In genomic region chr1:88074661-88075060, GRCh38 we compare ENCODE assay signal across 24 cellular contexts.
"Had no signal": no experiment of that assay in that cellular context is flagged by ENCODE, and none has a peak within 500 bp of the region (broad histone marks: within the 10 kb centered on the region; RNA-seq: fewer than 3 reads in every experiment).

No MANE protein-coding gene starts in this region.

- H3K4me2 ChIP-seq: neural progenitor cell had no signal

- H2AFZ ChIP-seq: neural progenitor cell, parathyroid adenoma had no signal

- ATAC-seq: natural killer cell; psoas muscle; right cardiac atrium; right lobe of liver; stimulated activated effector memory CD8-positive, alpha-beta T cell treated with anti-CD3 and anti-CD28 coated beads, Interleukin-12 subunit alpha, Interleukin-12 subunit beta, amount 100 ng/mL, for 72 hours; stimulated activated naive B cell treated with anti-CD40 and anti-IgM and Interleukin-4, amounts not matched to agents 10 μg/mL and 1 μg/mL and 100 μg/mL, for 72 hours; upper lobe of right lung had no signal

- FAIRE-seq: small intestine had no signal

- H3K27ac ChIP-seq: neural progenitor cell, ovary, parathyroid adenoma, psoas muscle, right lobe of liver, sigmoid colon, stomach, thoracic aorta, tibial artery, transverse colon, upper lobe of right lung, uterus had no signal

- H3K9me3 ChIP-seq: ovary, psoas muscle, right lobe of liver, sigmoid colon, stomach, thoracic aorta, tibial artery, transverse colon, upper lobe of right lung, uterus had no signal

- H3K9ac ChIP-seq: neural progenitor cell, parathyroid adenoma had no signal

- H3K79me2 ChIP-seq: parathyroid adenoma had no signal

- DNase-seq: natural killer cell; occipital lobe; ovary; posterior cingulate gyrus; psoas muscle; right cardiac atrium; right lobe of liver; sigmoid colon; small intestine; stimulated activated CD4-positive, alpha-beta T cell treated with anti-CD3 and anti-CD28 coated beads, Interleukin-15, amount 100 ng/mL, for 24 hours; stimulated activated CD4-positive, alpha-beta T cell treated with anti-CD3 and anti-CD28 coated beads, Interleukin-2, amount 100 ng/mL, for 24 hours; stimulated activated CD4-positive, alpha-beta T cell treated with anti-CD3 and anti-CD28 coated beads, Interleukin-2, amount 100 ng/mL, for 48 hours; stimulated activated CD4-positive, alpha-beta T cell treated with anti-CD3 and anti-CD28 coated beads, Interleukin-4, amount 100 ng/mL, for 24 hours; stimulated activated naive B cell treated with anti-CD40 and anti-IgM and Interleukin-4, amounts not matched to agents 10 μg/mL and 1 μg/mL and 100 μg/mL, for 72 hours; stimulated activated naive CD4-positive, alpha-beta T cell treated with Interleukin-2 at 50 U/mL for 16 hours; stomach; tibial artery; transverse colon; upper lobe of right lung; uterus had no signal

- H3K4me3 ChIP-seq: neural progenitor cell, ovary, psoas muscle, right lobe of liver, sigmoid colon, stomach, thoracic aorta, tibial artery, transverse colon, upper lobe of right lung, uterus had no signal

- H3K27me3 ChIP-seq: neural progenitor cell, ovary, right lobe of liver, sigmoid colon, stomach, tibial artery, transverse colon, upper lobe of right lung, uterus had no signal

- H3K4me1 ChIP-seq: neural progenitor cell, parathyroid adenoma, psoas muscle, right lobe of liver, sigmoid colon, stomach, tibial artery, transverse colon, upper lobe of right lung, uterus had no signal

- H3K36me3 ChIP-seq: neural progenitor cell, ovary, right lobe of liver, sigmoid colon, stomach, thoracic aorta, tibial artery, transverse colon, upper lobe of right lung, uterus had no signal
